8 cellular contexts compared by ENCODE assay signal in the genomic region with DNA sequence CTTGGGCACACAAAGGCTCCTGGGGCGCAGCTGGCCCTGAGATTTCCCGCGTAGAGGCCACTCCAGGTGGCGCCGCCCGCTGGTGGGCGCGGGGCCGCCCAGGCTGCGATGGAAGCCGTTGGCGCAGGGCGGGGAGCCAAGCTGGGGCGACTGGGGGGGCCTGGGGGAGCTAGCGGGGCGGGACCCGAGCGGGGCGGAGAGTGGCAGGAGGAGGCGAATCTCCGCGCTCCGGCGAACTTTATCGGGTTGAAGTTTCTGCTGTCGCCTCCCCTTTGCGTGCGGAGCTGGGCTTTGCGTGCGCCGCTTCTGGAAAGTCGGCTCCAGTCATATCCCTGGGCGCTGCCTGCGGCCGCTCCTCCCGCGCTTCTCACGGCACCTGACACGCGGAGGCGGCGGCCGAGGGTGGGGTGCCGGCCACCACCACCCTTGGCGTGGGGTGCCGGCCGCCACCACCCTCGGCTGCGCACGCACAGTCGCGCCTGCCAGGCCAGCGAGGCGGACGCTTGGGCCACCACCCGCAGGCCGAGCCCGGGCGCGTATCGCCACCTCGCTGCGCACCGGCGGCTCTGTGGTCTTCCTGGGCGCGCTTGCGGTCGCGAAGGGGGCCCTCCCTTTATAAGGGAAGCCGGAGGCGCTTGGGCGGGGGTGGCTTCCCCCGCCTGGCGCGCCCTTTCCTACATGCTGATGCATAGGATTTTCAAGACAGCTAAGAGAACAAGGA. TPM values are rescaled to one million over a fixed set of nuclear protein-coding genes. Genes with fewer than 3 reads are reported as not detected.
DNase-seq lines count a peak whose midpoint lies in the region; ATAC-seq, FAIRE-seq and TF ChIP-seq lines count a peak whose summit lies in the region.

No MANE protein-coding gene starts in this region.

- H3K9me3 ChIP-seq in uterus: no peaks in the 10 kb centered on the region

- peak overlapping the region; percentile 93 to 97 for H3K27ac ChIP-seq in uterus

- no peaks in the 10 kb centered on the region for H3K9me3 Mint-ChIP-seq in activated T-cell treated with anti-CD3 and anti-CD28 coated beads, Interleukin-2, amount 50 U/mL, for 24 hours

- peak overlapping the region; percentile 80 for H3K4me3 Mint-ChIP-seq in activated T-cell treated with anti-CD3 and anti-CD28 coated beads, Interleukin-2, amount 50 U/mL, for 24 hours

- DNase-seq in activated T-cell treated with anti-CD3 and anti-CD28 coated beads for 24 hours (ENCODE audit: low read depth) (peak; percentile 80), activated T-cell treated with anti-CD3 and anti-CD28 coated beads for 4 hours (no peak), NCI-H345 treated with DMSO at 0.1 percent for 48 hours (lab: John Stamatoyannopoulos, UW; ENCODE audit: unreplicated experiment) (peak; percentile 64), frontal cortex (ENCODE audit: low spot score in 2 of 2) (peak; percentile 42 to 52), omental fat pad (ENCODE audit: low spot score) (no peak), uterus (peak; percentile 80 to 82)
- peak; percentile 87 for DNase-seq in activated T-cell treated with anti-CD3 and anti-CD28 coated beads, Interleukin-2, amount 50 U/mL, for 24 hours

- peaks cover 16% of the 10 kb centered on the region for H3K36me3 Mint-ChIP-seq in activated T-cell treated with anti-CD3 and anti-CD28 coated beads, Interleukin-2, amount 50 U/mL, for 24 hours (ENCODE audit: low read depth)

- H3K4me1 Mint-ChIP-seq in activated T-cell treated with anti-CD3 and anti-CD28 coated beads, Interleukin-2, amount 50 U/mL, for 24 hours (ENCODE audit: low read depth): peaks cover 39% of the 10 kb centered on the region

- TF ChIP-seq POLR2A in uterus (IDR thresholded peaks at IDR 0.05): peak; percentile 35 to 57

- H3K27ac Mint-ChIP-seq in activated T-cell treated with anti-CD3 and anti-CD28 coated beads, Interleukin-2, amount 50 U/mL, for 24 hours: peak overlapping the region; percentile 96

- no peaks in the 10 kb centered on the region for H3K36me3 ChIP-seq in uterus

- peak overlapping the region; percentile 65 to 77 for H3K4me3 ChIP-seq in uterus

- no peaks in the 10 kb centered on the region for H3K4me1 ChIP-seq in uterus

- no peak for FAIRE-seq in frontal cortex (lab: Jason Lieb, UNC)

- no peaks in the 10 kb centered on the region for H3K27me3 ChIP-seq in uterus

- ATAC-seq in HG02852 (IDR thresholded peaks at IDR 0.05; ENCODE audit: unreplicated experiment) (peak; percentile 48), omental fat pad (ENCODE audit: low FRiP score) (peak; percentile 29)

- H3K27me3 Mint-ChIP-seq in activated T-cell treated with anti-CD3 and anti-CD28 coated beads, Interleukin-2, amount 50 U/mL, for 24 hours: peaks cover 69% of the 10 kb centered on the region

- TF ChIP-seq CTCF in omental fat pad (IDR thresholded peaks at IDR 0.05): no peak
- peak; percentile 12 to 52 (median 35) for TF ChIP-seq CTCF in uterus (IDR thresholded peaks at IDR 0.05)

- intact Hi-C loops in uterus (cut with DNase I; ENCODE audit: low total_unique reads): no loop called here

RNA-seq across cellular contexts. Expression of a gene that starts 0.9 kb away (rescaled TPM):
- total RNA-seq in frontal cortex: 7.3 TPM
- total RNA-seq in omental fat pad: 100 to 1,000 TPM in 2 of 4 donors, 10 to 100 TPM in 2; 45.8 to 143 (median 78.4) TPM
- total RNA-seq in uterus: 100 to 1,000 TPM in 1 of 4 donors, 10 to 100 TPM in 3; 42.8 to 118 (median 54.5) TPM

Comparison
In these comparisons a context has a peak if more than half of its experiments do, and no peak if none do; other contexts are left out.
1. DNase-seq: peak in activated T-cell treated with anti-CD3 and anti-CD28 coated beads for 24 hours (single experiment), NCI-H345 treated with DMSO at 0.1 percent for 48 hours (single experiment), activated T-cell treated with anti-CD3 and anti-CD28 coated beads, Interleukin-2, amount 50 U/mL, for 24 hours (single experiment), frontal cortex (2 of 2) and uterus (2 of 2); none in activated T-cell treated with anti-CD3 and anti-CD28 coated beads for 4 hours (single experiment) and omental fat pad (single experiment).
2. CTCF ChIP-seq: peak in uterus (4 of 4); none in omental fat pad (0 of 3).